Comparison of ENCODE assay signal across 8 cellular contexts in genomic region chr7:42932861-42933591, GRCh38. TPM values are rescaled to one million over a fixed set of nuclear protein-coding genes. Genes with fewer than 3 reads are reported as not detected.
DNase-seq lines count a peak whose midpoint lies in the region; ATAC-seq and TF ChIP-seq lines count a peak whose summit lies in the region.

No MANE protein-coding gene starts in this region.

- peak overlapping the region; percentile 90 for H3K9ac ChIP-seq in SK-N-MC (ENCODE audit: insufficient read length)

- DNase-seq in AG08395 (ENCODE audit: low spot score) (peak; percentile 19), SK-N-MC (ENCODE audit: low read depth, low spot score) (no peak), esophagus squamous epithelium (lab: John Stamatoyannopoulos, UW) (no peak), neural crest cell (ENCODE audit: low read depth, low spot score) (no peak), COLO668 (lab: John Stamatoyannopoulos, UW; ENCODE audit: unreplicated experiment) (no peak), AG08396 (ENCODE audit: low spot score) (no peak), GM19238 (ENCODE audit: insufficient read length, low spot score) (no peak)

- peaks cover 15 to 55% (median 38%) of the 10 kb centered on the region in 3 donors for H3K4me1 ChIP-seq in esophagus squamous epithelium

- no peaks in the 10 kb centered on the region for H3K27me3 ChIP-seq in esophagus squamous epithelium

- TF ChIP-seq POLR2A in esophagus squamous epithelium (IDR thresholded peaks at IDR 0.05), result no peak

- H3K36me3 ChIP-seq in SK-N-MC (ENCODE audit: insufficient read depth, low read length) (peaks cover 38% of the 10 kb centered on the region), esophagus squamous epithelium (peaks cover 0 to 33% (median 9%) of the 10 kb centered on the region in 3 donors)

- intact Hi-C loops in esophagus squamous epithelium (cut with DNase I), result no loop called here

- H3K9me3 Mint-ChIP-seq in neural crest cell, result no peaks in the 10 kb centered on the region

- TF ChIP-seq CTCF in esophagus squamous epithelium (IDR thresholded peaks at IDR 0.05) (no peak), neural crest cell (conservative IDR thresholded peaks at IDR 0.05) (no peak)

- peak; percentile 27 for ATAC-seq in GM21526 (IDR thresholded peaks at IDR 0.05; ENCODE audit: low FRiP score, unreplicated experiment)

- peaks cover 11% of the 10 kb centered on the region for H3K36me3 Mint-ChIP-seq in neural crest cell (ENCODE audit: low read depth)

- WGBS in esophagus squamous epithelium, 2 donors, result 1 to 2% methylated on average over 15 to 16 of the region's 16 CpGs

- H3K4me1 Mint-ChIP-seq in neural crest cell, result peaks cover 47% of the 10 kb centered on the region

- H3K9me3 ChIP-seq in SK-N-MC (ENCODE audit: low read depth, low read length) (no peaks in the 10 kb centered on the region), esophagus squamous epithelium (no peaks in the 10 kb centered on the region)

- H3K27ac Mint-ChIP-seq in neural crest cell (ENCODE audit: unreplicated experiment), result peak overlapping the region; percentile 96

- H3K27ac ChIP-seq in SK-N-MC, result 0 out of 2 replicates have a peak overlapping the region, but pooled peaks have one; percentile 43
- peak overlapping the region; percentile 86 to 96 (median 90) for H3K27ac ChIP-seq in esophagus squamous epithelium

- no peaks in the 10 kb centered on the region for H3K27me3 Mint-ChIP-seq in neural crest cell (ENCODE audit: low read depth)

- peak overlapping the region; percentile 94 for H3K4me3 ChIP-seq in SK-N-MC
- peak overlapping the region; percentile 61 to 95 (median 88) for H3K4me3 ChIP-seq in esophagus squamous epithelium

- peak overlapping the region; percentile 99 for H3K4me3 Mint-ChIP-seq in neural crest cell

RNA-seq across cellular contexts. Expression of gene MRPL32, which starts 0.8 kb away (rescaled TPM):
- total RNA-seq in esophagus squamous epithelium (10 to 100 TPM; 48.9 to 61.4 (median 55.8) TPM), neural crest cell (50.1 and 52.6 TPM in 2 replicates)

RNA-seq across cellular contexts. Expression of gene PSMA2, which starts 1.1 kb away (rescaled TPM):
- 100 to 1,000 TPM in 1 of 4 donors, 10 to 100 TPM in 3; 33.1 to 123 (median 81.4) TPM for total RNA-seq in esophagus squamous epithelium
- total RNA-seq in neural crest cell, result 128 and 130 TPM in 2 replicates

RNA-seq across cellular contexts. Expression of gene C7orf25, which starts 21.2 kb away (rescaled TPM):
- total RNA-seq in esophagus squamous epithelium (1 to 10 TPM; 4.8 to 8.9 (median 7.0) TPM), neural crest cell (3.7 and 6.9 TPM in 2 replicates)
